ENCODE assay signal across 26 cellular contexts in genomic region chr7:71173955-71174354, GRCh38. TPM values are rescaled to one million over a fixed set of nuclear protein-coding genes. Genes with fewer than 3 reads are reported as not detected.
A peak's percentile ranks its signal among the peaks of the same experiment; 100 is the strongest.
DNase-seq lines count a peak whose midpoint lies in the region; ATAC-seq and TF ChIP-seq lines count a peak whose summit lies in the region.
"Had no signal": no experiment of that assay in that cellular context is flagged by ENCODE, and none has a peak within 500 bp of the region (broad histone marks: within the 10 kb centered on the region; RNA-seq: fewer than 3 reads in every experiment).

No MANE protein-coding gene starts in this region.

- H3K4me3 Mint-ChIP-seq in mesothelial cell of epicardium = no peak overlapping the region
- H3K4me3 Mint-ChIP-seq in CD14-positive monocyte = no peak overlapping the region
- H3K4me3 Mint-ChIP-seq: activated naive CD4-positive, alpha-beta T cell treated with anti-CD3 and anti-CD28 coated beads, Interleukin-2, amount 10 ng/mL, durations not matched to agents 7 days and 5 days; activated T-cell treated with anti-CD3 and anti-CD28 coated beads, Interleukin-2, amount 50 U/mL, for 72 hours; CD4-positive, alpha-beta T cell; GM23338; HFFc6; nephron; T-helper 1 cell treated with Interleukin-12 subunit alpha and Interleukin-12 subunit beta and Interleukin-4 antibody, amounts not matched to agents 30 μg/mL and 1 μg/mL, for 36 hours had no signal

- TF ChIP-seq CTCF in left ventricle myocardium inferior (IDR thresholded peaks at IDR 0.05; ENCODE audit: borderline replicate concordance) = no peak
- no peak for TF ChIP-seq CTCF in right atrium auricular region (IDR thresholded peaks at IDR 0.05)
- no peak for TF ChIP-seq CTCF in mesothelial cell of epicardium (IDR thresholded peaks at IDR 0.05; ENCODE audit: unreplicated experiment)
- TF ChIP-seq CTCF in CD14-positive monocyte (IDR thresholded peaks at IDR 0.05) = no peak

- H3K27me3 ChIP-seq in left ventricle myocardium inferior (ENCODE audit: low read depth) (no peaks in the 10 kb centered on the region), right atrium auricular region (no peaks in the 10 kb centered on the region)
- H3K27me3 ChIP-seq: sigmoid colon, tibial artery had no signal

- peaks cover 2% of the 10 kb centered on the region for H3K36me3 Mint-ChIP-seq in mesothelial cell of epicardium
- H3K36me3 Mint-ChIP-seq in activated naive CD4-positive, alpha-beta T cell treated with anti-CD3 and anti-CD28 coated beads, Interleukin-2, amount 50 U/mL, for 72 hours = no peaks in the 10 kb centered on the region
- no peaks in the 10 kb centered on the region for H3K36me3 Mint-ChIP-seq in CD14-positive monocyte
- H3K36me3 Mint-ChIP-seq: activated naive CD4-positive, alpha-beta T cell treated with anti-CD3 and anti-CD28 coated beads, Interleukin-2, amount 10 ng/mL, durations not matched to agents 7 days and 5 days had no signal

- H3K36me3 ChIP-seq in left ventricle myocardium inferior = no peaks in the 10 kb centered on the region
- H3K36me3 ChIP-seq in right atrium auricular region = no peaks in the 10 kb centered on the region
- H3K36me3 ChIP-seq: sigmoid colon, tibial artery had no signal

- no peak overlapping the region for H3K4me3 ChIP-seq in left ventricle myocardium inferior
- no peak overlapping the region for H3K4me3 ChIP-seq in right atrium auricular region
- H3K4me3 ChIP-seq: GM23338, sigmoid colon, tibial artery had no signal

- no peaks in the 10 kb centered on the region for H3K4me1 Mint-ChIP-seq in mesothelial cell of epicardium
- no peaks in the 10 kb centered on the region for H3K4me1 Mint-ChIP-seq in CD14-positive monocyte
- H3K4me1 Mint-ChIP-seq: activated naive CD4-positive, alpha-beta T cell treated with anti-CD3 and anti-CD28 coated beads, Interleukin-2, amount 10 ng/mL, durations not matched to agents 7 days and 5 days had no signal

- no peak for ATAC-seq in HG02938 (IDR thresholded peaks at IDR 0.05; ENCODE audit: unreplicated experiment)
- no peak for ATAC-seq in activated naive CD4-positive, alpha-beta T cell treated with anti-CD3 and anti-CD28 coated beads, Interleukin-2, amount 50 U/mL, for 72 hours
- ATAC-seq: activated T-cell treated with anti-CD3 and anti-CD28 coated beads, Interleukin-2, amount 50 U/mL, for 72 hours; GM23338; stimulated activated naive CD8-positive, alpha-beta T cell treated with anti-CD3 and anti-CD28 coated beads, Interleukin-15, Interleukin-2, amounts not matched to agents 100 U/mL and 50 U/mL, for 24 hours had no signal

- H3K27ac ChIP-seq in left ventricle myocardium inferior (replicated peaks) (no peak overlapping the region), right atrium auricular region (no peak overlapping the region)
- H3K27ac ChIP-seq: sigmoid colon, tibial artery had no signal

- H3K9me3 Mint-ChIP-seq in mesothelial cell of epicardium (peaks cover 17% of the 10 kb centered on the region), CD14-positive monocyte (peaks cover 3 to 33% (median 18%) of the 10 kb centered on the region in 7 donors)
- peaks cover 11 to 22% of the 10 kb centered on the region in 2 donors for H3K9me3 Mint-ChIP-seq in activated naive CD4-positive, alpha-beta T cell treated with anti-CD3 and anti-CD28 coated beads, Interleukin-2, amount 50 U/mL, for 72 hours

- intact Hi-C loops in left ventricle myocardium inferior (cut with micrococcal nuclease) (no loop called here), CD14-positive monocyte (cut with micrococcal nuclease) (no loop called here)

- H3K27ac Mint-ChIP-seq in mesothelial cell of epicardium = no peak overlapping the region
- H3K27ac Mint-ChIP-seq in activated naive CD4-positive, alpha-beta T cell treated with anti-CD3 and anti-CD28 coated beads, Interleukin-2, amount 50 U/mL, for 72 hours = no peak overlapping the region
- no peak overlapping the region for H3K27ac Mint-ChIP-seq in CD14-positive monocyte
- H3K27ac Mint-ChIP-seq: activated naive CD4-positive, alpha-beta T cell treated with anti-CD3 and anti-CD28 coated beads, Interleukin-2, amount 10 ng/mL, durations not matched to agents 7 days and 5 days; activated T-cell treated with anti-CD3 and anti-CD28 coated beads, Interleukin-2, amount 50 U/mL, for 72 hours; CD4-positive, alpha-beta T cell; GM23338; HFFc6; nephron; T-helper 1 cell treated with Interleukin-12 subunit alpha and Interleukin-12 subunit beta and Interleukin-4 antibody, amounts not matched to agents 30 μg/mL and 1 μg/mL, for 36 hours had no signal

- H3K9me3 ChIP-seq in left ventricle myocardium inferior (replicated peaks) (peaks cover 13% of the 10 kb centered on the region), right atrium auricular region (peaks cover 0 to 12% of the 10 kb centered on the region in 2 donors)

- H3K27me3 Mint-ChIP-seq in mesothelial cell of epicardium (ENCODE audit: low read depth) = peaks cover 2% of the 10 kb centered on the region
- H3K27me3 Mint-ChIP-seq in CD14-positive monocyte (ENCODE audit: low read depth in 3 of 3) = peaks cover 0 to 2% (median under 1%) of the 10 kb centered on the region in 3 donors
- H3K27me3 Mint-ChIP-seq: activated naive CD4-positive, alpha-beta T cell treated with anti-CD3 and anti-CD28 coated beads, Interleukin-2, amount 10 ng/mL, durations not matched to agents 7 days and 5 days; CD4-positive, alpha-beta T cell had no signal

- H3K4me1 ChIP-seq in left ventricle myocardium inferior (peaks cover 5% of the 10 kb centered on the region), right atrium auricular region (no peaks in the 10 kb centered on the region)

- DNase-seq in left ventricle myocardium inferior (peak; percentile 49), right atrium auricular region (ENCODE audit: low spot score) (no peak), cerebellar cortex (ENCODE audit: low spot score) (peak; percentile 46), mesothelial cell of epicardium (ENCODE audit: low spot score in 2 of 2, unreplicated experiment in 2 of 2) (peak; percentile 28 to 41), CD14-positive monocyte (ENCODE audit: low spot score) (no peak)
- DNase-seq in activated naive CD4-positive, alpha-beta T cell treated with anti-CD3 and anti-CD28 coated beads, Interleukin-2, amount 50 U/mL, for 72 hours (ENCODE audit: low spot score in 2 of 2) = no peak
- DNase-seq: activated CD4-positive, alpha-beta T cell treated with anti-CD3 and anti-CD28 coated beads for 4 hours; activated naive CD4-positive, alpha-beta T cell treated with anti-CD3 and anti-CD28 coated beads, Interleukin-2, amount 10 ng/mL, durations not matched to agents 7 days and 5 days; activated T-cell treated with anti-CD3 and anti-CD28 coated beads, Interleukin-2, amount 50 U/mL, for 72 hours; CD4-positive, alpha-beta T cell; GF-D8; head of caudate nucleus; HFFc6; IMR-90; NCI-H1105; NCI-H2081; sigmoid colon; stimulated activated CD4-positive, alpha-beta T cell treated with anti-CD3 and anti-CD28 coated beads, Interleukin-15, amount 100 ng/mL, for 24 hours; stimulated activated naive CD8-positive, alpha-beta T cell treated with anti-CD3 and anti-CD28 coated beads, Interleukin-15, Interleukin-2, amounts not matched to agents 100 U/mL and 50 U/mL, for 24 hours; tibial artery had no signal

RNA-seq across cellular contexts. Expression of gene GALNT17, which starts 42.0 kb away (rescaled TPM):
- total RNA-seq in left ventricle myocardium inferior (95.3 TPM), right atrium auricular region (1 to 10 TPM in 1 of 2 donors, under 1 TPM in 1; 0.82 to 4.0 TPM), mesothelial cell of epicardium (2.7 to 3.2 TPM (median 2.9 TPM) in 3 replicates)
- total RNA-seq in activated naive CD4-positive, alpha-beta T cell treated with anti-CD3 and anti-CD28 coated beads, Interleukin-2, amount 50 U/mL, for 72 hours = not detected
- not detected for polyA plus RNA-seq in CD14-positive monocyte
- total RNA-seq: activated T-cell treated with anti-CD3 and anti-CD28 coated beads, Interleukin-2, amount 50 U/mL, for 72 hours; CD4-positive, alpha-beta T cell; endothelial cell of umbilical vein; fibroblast of villous mesenchyme; HFFc6; IMR-90 had no signal
- polyA plus RNA-seq: endothelial cell of umbilical vein, IMR-90 had no signal

Comparison
In these comparisons a context has a peak if more than half of its experiments do, and no peak if none do; other contexts are left out.
1. DNase-seq: peak in left ventricle myocardium inferior (single experiment), cerebellar cortex (single experiment) and mesothelial cell of epicardium (2 of 2); none in right atrium auricular region (single experiment), activated naive CD4-positive, alpha-beta T cell treated with anti-CD3 and anti-CD28 coated beads, Interleukin-2, amount 50 U/mL, for 72 hours (0 of 2) and CD14-positive monocyte (single experiment).
2. RNA of gene GALNT17, which starts 42.0 kb away (total RNA-seq): 95.3 TPM in left ventricle myocardium inferior (single experiment); 0.82 to 4.0 TPM in right atrium auricular region, 2.7 to 3.2 TPM in mesothelial cell of epicardium and not detected in activated naive CD4-positive, alpha-beta T cell treated with anti-CD3 and anti-CD28 coated beads, Interleukin-2, amount 50 U/mL, for 72 hours; every median in the first group is over 10 times any median in the second.